In genomic region chr7:74033372-74034311, GRCh38 we compare ENCODE assay signal across 11 cellular contexts. TPM values are rescaled to one million over a fixed set of nuclear protein-coding genes. Genes with fewer than 3 reads are reported as not detected.
DNase-seq lines count a peak whose midpoint lies in the region; TF ChIP-seq lines count a peak whose summit lies in the region.
"Had no signal": no experiment of that assay in that cellular context is flagged by ENCODE, and none has a peak within 500 bp of the region (broad histone marks: within the 10 kb centered on the region; RNA-seq: fewer than 3 reads in every experiment).

No MANE protein-coding gene starts in this region.

- peak in 11 of 14 donors; percentile 17 to 83 (median 60) for DNase-seq in C1 segment of cervical spinal cord (lab: John Stamatoyannopoulos, UW)
- peak in 18 of 61 donors; percentile 5 to 64 (median 36) for DNase-seq in caudate nucleus (lab: John Stamatoyannopoulos, UW)
- peak; percentile 82 for DNase-seq in retina
- no peak for DNase-seq in Caco-2
- DNase-seq in cerebellar nuclear complex (lab: John Stamatoyannopoulos, UW) = no peak
- DNase-seq in MG63 = no peak
- no peak for DNase-seq in NCI-H524 treated with DMSO at 0.1 percent for 48 hours (lab: John Stamatoyannopoulos, UW)
- DNase-seq: activated CD8-positive, alpha-beta memory T cell treated with anti-CD3 and anti-CD28 coated beads for 24 hours; CD4-positive, alpha-beta memory T cell had no signal

- H3K27me3 ChIP-seq in layer of hippocampus (ENCODE audit: control insufficient read depth, insufficient read depth, low read length) (no peaks in the 10 kb centered on the region), Caco-2 (replicated peaks; ENCODE audit: control insufficient read depth, insufficient read depth, low read length) (no peaks in the 10 kb centered on the region), MG63 (no peaks in the 10 kb centered on the region)

- no TSS peak for BruUV-seq in Caco-2 (replicated peaks; lab: Mats Ljungman, UMichigan)

- POLR2A ChIA-PET in Caco-2 (lab: Charles Lee) = no interaction called here

- H3K4me3 Mint-ChIP-seq in Caco-2 (ENCODE audit: unreplicated experiment) = no peak overlapping the region
- H3K4me3 Mint-ChIP-seq: CD4-positive, alpha-beta memory T cell had no signal

- H3K27ac Mint-ChIP-seq in Caco-2 (ENCODE audit: unreplicated experiment) = no peak overlapping the region
- H3K27ac Mint-ChIP-seq: CD4-positive, alpha-beta memory T cell had no signal

- no peaks in the 10 kb centered on the region for H3K27me3 Mint-ChIP-seq in Caco-2 (ENCODE audit: insufficient read depth, unreplicated experiment)

- CTCF ChIA-PET in Caco-2 (lab: Charles Lee) = no interaction called here

- peak overlapping the region; percentile 19 for H3K27ac ChIP-seq in caudate nucleus (ENCODE audit: low read depth, low read length)
- peak overlapping the region; percentile 75 for H3K27ac ChIP-seq in layer of hippocampus (ENCODE audit: low read depth, low read length)

- no peak overlapping the region for H3K4me3 ChIP-seq in Caco-2 (ENCODE audit: low read depth, low read length)
- no peak overlapping the region for H3K4me3 ChIP-seq in MG63

- H3K36me3 Mint-ChIP-seq in Caco-2 (ENCODE audit: insufficient read depth, unreplicated experiment) = no peaks in the 10 kb centered on the region
- H3K36me3 Mint-ChIP-seq: CD4-positive, alpha-beta memory T cell had no signal

- H3K9me3 ChIP-seq in Caco-2 (no peaks in the 10 kb centered on the region), MG63 (no peaks in the 10 kb centered on the region)

- intact Hi-C loops in Caco-2 (cut with micrococcal nuclease; ENCODE audit: unreplicated experiment) = no loop called here

- H3K36me3 ChIP-seq in Caco-2 (ENCODE audit: control insufficient read depth, insufficient read depth, low read length) (no peaks in the 10 kb centered on the region), MG63 (no peaks in the 10 kb centered on the region)

- H3K9me3 Mint-ChIP-seq in Caco-2 (ENCODE audit: unreplicated experiment) = no peaks in the 10 kb centered on the region

- H3K4me1 ChIP-seq in Caco-2 = 0 out of 2 replicates have a peak, but pooled peaks cover 3% of the 10 kb centered on the region

- no peak for TF ChIP-seq CTCF in Caco-2 (IDR thresholded peaks at IDR 0.05; ENCODE audit: insufficient read depth in 1 of 2, low read depth in 1 of 2, low read length in 1 of 2, severe bottlenecking in 1 of 2, unreplicated experiment in 1 of 2)

- peaks cover 13% of the 10 kb centered on the region for H3K4me1 Mint-ChIP-seq in Caco-2 (ENCODE audit: low read depth, unreplicated experiment)

RNA-seq across cellular contexts. Expression of gene ELN, which starts 5.7 kb away (rescaled TPM):
- total RNA-seq in Caco-2 (2022) = not detected in 2 replicates
- total RNA-seq in MG63 (2014; rRNA removed; shearing (Covaris generic); ENCODE audit: low replicate concordance) = not detected in 2 replicates
- total RNA-seq: CD4-positive, alpha-beta memory T cell; kidney epithelial cell had no signal

RNA-seq across cellular contexts. Expression of gene LIMK1, which starts 50.0 kb away (rescaled TPM):
- total RNA-seq in Caco-2 (2022) = 30.6 and 31.4 TPM in 2 replicates
- total RNA-seq in MG63 (2014; rRNA removed; shearing (Covaris generic); ENCODE audit: low replicate concordance) = 13.2 and 26.9 TPM in 2 replicates

Comparison
In these comparisons a context has a peak if more than half of its experiments do, and no peak if none do; other contexts are left out.
1. DNase-seq: peak in C1 segment of cervical spinal cord (11 of 14) and retina (single experiment); none in Caco-2 (0 of 2), cerebellar nuclear complex (0 of 2), MG63 (single experiment) and NCI-H524 treated with DMSO at 0.1 percent for 48 hours (single experiment).